Comparison of ENCODE assay signal across 2 cellular contexts in the genomic region with DNA sequence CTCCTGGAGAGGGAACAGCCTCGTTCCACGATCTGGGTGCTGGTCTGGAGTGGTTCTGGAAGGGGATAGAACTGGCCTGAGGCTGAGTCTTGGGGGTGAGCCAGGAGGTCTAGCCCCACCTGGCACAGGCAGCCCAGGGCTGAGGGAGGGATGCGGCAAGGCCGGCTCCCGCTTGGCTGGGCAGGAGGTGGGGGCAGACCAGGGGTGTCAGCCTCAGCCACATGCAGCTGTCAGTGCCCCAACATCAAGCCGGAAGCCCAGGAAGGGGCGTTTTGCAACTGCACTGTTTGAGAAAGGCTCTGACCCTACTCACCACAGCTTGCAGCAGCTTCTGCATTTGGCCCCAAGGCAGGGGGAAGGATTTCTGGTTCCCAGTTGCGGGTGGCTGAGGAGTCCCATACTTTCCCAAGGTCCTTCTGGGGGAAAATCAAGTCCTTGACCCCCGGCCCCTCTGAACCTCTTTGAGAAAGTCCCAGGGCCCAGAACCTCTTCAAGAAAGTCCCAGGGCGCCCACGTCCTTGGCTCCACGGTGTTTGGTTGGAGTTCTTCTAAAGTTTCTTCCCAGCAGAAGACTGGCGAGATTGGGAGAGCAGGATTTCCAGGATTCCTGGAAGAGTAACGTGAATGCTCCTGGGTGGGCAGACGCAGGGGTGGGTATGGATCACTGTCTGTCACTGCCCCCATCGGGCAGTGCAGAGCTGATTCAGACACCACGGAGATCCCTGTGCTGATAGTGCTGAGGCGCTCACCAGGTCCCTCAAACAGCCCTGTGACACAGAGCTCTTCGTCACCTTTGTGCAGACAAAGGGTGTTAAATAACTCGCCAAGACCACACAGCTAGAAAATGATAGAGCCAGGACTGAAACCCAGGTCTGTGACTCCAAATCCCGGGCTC.
TF ChIP-seq lines count a peak whose summit lies in the region.

No MANE protein-coding gene starts in this region.

TF ChIP-seq in K562, 482 proteins besides CTCF, POLR2A, EP300 and RAD21:
- TF ChIP-seq ZNF668 (CRISPR knock-in tag; IDR thresholded peaks at IDR 0.05) (no peak), ZNF696 (CRISPR knock-in tag; conservative IDR thresholded peaks at IDR 0.05) (no peak), GATA2 (CRISPR knock-in tag; IDR thresholded peaks at IDR 0.05) (peak; percentile 76), JUND (IDR thresholded peaks at IDR 0.05; ENCODE audit: borderline replicate concordance, low read depth, low read length) (peak; percentile 38; the same call in 1 of the 2 replicates), JUND (tag; IDR thresholded peaks at IDR 0.05; ENCODE audit: borderline replicate concordance, low read depth, low read length) (no peak), PCBP1 (IDR thresholded peaks at IDR 0.05; ENCODE audit: low read depth, low read length, poor library complexity, severe bottlenecking) (no peak), U2AF1 (optimal IDR thresholded peaks at IDR 0.05; ENCODE audit: low read depth, low read length) (no peak), ZSCAN32 (CRISPR knock-in tag; IDR thresholded peaks at IDR 0.05) (no peak), CBFB (CRISPR knock-in tag; IDR thresholded peaks at IDR 0.05) (no peak), GTF2F1 (IDR thresholded peaks at IDR 0.05; ENCODE audit: low read depth, low read length) (no peak), RBFOX2 (IDR thresholded peaks at IDR 0.05; ENCODE audit: low read depth, low read length) (peak; percentile 64), NRF1 (conservative IDR thresholded peaks at IDR 0.05 in 1 of 2, IDR thresholded peaks at IDR 0.05 in 1 of 2) (no peak), ZNF165 (CRISPR knock-in tag; IDR thresholded peaks at IDR 0.05; ENCODE audit: borderline replicate concordance) (no peak), FOSL1 (tag; conservative IDR thresholded peaks at IDR 0.05) (peak; percentile 72; the same call in 1 of the 2 replicates), DNMT1 (IDR thresholded peaks at IDR 0.05) (no peak), POLR2G (IDR thresholded peaks at IDR 0.05; ENCODE audit: low read depth, low read length) (0 out of 2 replicates have a peak, but pooled peaks have one; percentile 13), JUN (IDR thresholded peaks at IDR 0.05; ENCODE audit: borderline replicate concordance, low read depth, low read length) (0 out of 2 replicates have a peak, but pooled peaks have one; percentile 9), JUN (CRISPR knock-in tag; IDR thresholded peaks at IDR 0.05; ENCODE audit: borderline replicate concordance) (no peak), CEBPG (CRISPR knock-in tag; IDR thresholded peaks at IDR 0.05) (0 out of 2 replicates have a peak, but pooled peaks have one; percentile 27), CEBPG (tag; conservative IDR thresholded peaks at IDR 0.05 in 1 of 2, IDR thresholded peaks at IDR 0.05 in 1 of 2) (no peak), ZNF764 (CRISPR knock-in tag; IDR thresholded peaks at IDR 0.05; ENCODE audit: low read depth) (no peak), EGR1 (conservative IDR thresholded peaks at IDR 0.05) (no peak), CXXC5 (CRISPR knock-in tag; IDR thresholded peaks at IDR 0.05) (peak; percentile 38; the same call in 1 of the 2 replicates)
- TF ChIP-seq, protein P1, sequence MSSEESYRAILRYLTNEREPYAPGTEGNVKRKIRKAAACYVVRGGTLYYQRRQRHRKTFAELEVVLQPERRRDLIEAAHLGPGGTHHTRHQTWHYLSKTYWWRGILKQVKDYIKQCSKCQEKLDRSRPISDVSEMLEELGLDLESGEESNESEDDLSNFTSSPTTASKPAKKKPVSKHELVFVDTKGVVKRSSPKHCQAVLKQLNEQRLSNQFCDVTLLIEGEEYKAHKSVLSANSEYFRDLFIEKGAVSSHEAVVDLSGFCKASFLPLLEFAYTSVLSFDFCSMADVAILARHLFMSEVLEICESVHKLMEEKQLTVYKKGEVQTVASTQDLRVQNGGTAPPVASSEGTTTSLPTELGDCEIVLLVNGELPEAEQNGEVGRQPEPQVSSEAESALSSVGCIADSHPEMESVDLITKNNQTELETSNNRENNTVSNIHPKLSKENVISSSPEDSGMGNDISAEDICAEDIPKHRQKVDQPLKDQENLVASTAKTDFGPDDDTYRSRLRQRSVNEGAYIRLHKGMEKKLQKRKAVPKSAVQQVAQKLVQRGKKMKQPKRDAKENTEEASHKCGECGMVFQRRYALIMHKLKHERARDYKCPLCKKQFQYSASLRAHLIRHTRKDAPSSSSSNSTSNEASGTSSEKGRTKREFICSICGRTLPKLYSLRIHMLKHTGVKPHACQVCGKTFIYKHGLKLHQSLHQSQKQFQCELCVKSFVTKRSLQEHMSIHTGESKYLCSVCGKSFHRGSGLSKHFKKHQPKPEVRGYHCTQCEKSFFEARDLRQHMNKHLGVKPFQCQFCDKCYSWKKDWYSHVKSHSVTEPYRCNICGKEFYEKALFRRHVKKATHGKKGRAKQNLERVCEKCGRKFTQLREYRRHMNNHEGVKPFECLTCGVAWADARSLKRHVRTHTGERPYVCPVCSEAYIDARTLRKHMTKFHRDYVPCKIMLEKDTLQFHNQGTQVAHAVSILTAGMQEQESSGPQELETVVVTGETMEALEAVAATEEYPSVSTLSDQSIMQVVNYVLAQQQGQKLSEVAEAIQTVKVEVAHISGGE (CRISPR knock-in tag; IDR thresholded peaks at IDR 0.05): no peak
- TF ChIP-seq, protein P2, sequence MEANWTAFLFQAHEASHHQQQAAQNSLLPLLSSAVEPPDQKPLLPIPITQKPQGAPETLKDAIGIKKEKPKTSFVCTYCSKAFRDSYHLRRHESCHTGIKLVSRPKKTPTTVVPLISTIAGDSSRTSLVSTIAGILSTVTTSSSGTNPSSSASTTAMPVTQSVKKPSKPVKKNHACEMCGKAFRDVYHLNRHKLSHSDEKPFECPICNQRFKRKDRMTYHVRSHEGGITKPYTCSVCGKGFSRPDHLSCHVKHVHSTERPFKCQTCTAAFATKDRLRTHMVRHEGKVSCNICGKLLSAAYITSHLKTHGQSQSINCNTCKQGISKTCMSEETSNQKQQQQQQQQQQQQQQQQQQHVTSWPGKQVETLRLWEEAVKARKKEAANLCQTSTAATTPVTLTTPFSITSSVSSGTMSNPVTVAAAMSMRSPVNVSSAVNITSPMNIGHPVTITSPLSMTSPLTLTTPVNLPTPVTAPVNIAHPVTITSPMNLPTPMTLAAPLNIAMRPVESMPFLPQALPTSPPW (CRISPR knock-in tag; IDR thresholded peaks at IDR 0.05): peak; percentile 21; the same call in 1 of the 2 replicates
- TF ChIP-seq, protein P3, sequence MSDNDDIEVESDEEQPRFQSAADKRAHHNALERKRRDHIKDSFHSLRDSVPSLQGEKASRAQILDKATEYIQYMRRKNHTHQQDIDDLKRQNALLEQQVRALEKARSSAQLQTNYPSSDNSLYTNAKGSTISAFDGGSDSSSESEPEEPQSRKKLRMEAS (CRISPR knock-in tag; IDR thresholded peaks at IDR 0.05): peak; percentile 15; the same call in 1 of the 2 replicates
TF ChIP-seq in K562: peak in this region for 10.

TF ChIP-seq in liver, 16 proteins besides CTCF, POLR2A, EP300 and RAD21:
- no peak for TF ChIP-seq FOXA2 (IDR thresholded peaks at IDR 0.05)
- TF ChIP-seq, protein P4, sequence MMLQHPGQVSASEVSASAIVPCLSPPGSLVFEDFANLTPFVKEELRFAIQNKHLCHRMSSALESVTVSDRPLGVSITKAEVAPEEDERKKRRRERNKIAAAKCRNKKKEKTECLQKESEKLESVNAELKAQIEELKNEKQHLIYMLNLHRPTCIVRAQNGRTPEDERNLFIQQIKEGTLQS (IDR thresholded peaks at IDR 0.05): no peak
- TF ChIP-seq TAF1 (conservative IDR thresholded peaks at IDR 0.05): no peak
- no peak for TF ChIP-seq NR2F2 (IDR thresholded peaks at IDR 0.05)
- TF ChIP-seq, protein P5, sequence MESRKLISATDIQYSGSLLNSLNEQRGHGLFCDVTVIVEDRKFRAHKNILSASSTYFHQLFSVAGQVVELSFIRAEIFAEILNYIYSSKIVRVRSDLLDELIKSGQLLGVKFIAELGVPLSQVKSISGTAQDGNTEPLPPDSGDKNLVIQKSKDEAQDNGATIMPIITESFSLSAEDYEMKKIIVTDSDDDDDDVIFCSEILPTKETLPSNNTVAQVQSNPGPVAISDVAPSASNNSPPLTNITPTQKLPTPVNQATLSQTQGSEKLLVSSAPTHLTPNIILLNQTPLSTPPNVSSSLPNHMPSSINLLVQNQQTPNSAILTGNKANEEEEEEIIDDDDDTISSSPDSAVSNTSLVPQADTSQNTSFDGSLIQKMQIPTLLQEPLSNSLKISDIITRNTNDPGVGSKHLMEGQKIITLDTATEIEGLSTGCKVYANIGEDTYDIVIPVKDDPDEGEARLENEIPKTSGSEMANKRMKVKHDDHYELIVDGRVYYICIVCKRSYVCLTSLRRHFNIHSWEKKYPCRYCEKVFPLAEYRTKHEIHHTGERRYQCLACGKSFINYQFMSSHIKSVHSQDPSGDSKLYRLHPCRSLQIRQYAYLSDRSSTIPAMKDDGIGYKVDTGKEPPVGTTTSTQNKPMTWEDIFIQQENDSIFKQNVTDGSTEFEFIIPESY (IDR thresholded peaks at IDR 0.05): no peak
- TF ChIP-seq JUND (IDR thresholded peaks at IDR 0.05): no peak
- no peak for TF ChIP-seq SP1 (IDR thresholded peaks at IDR 0.05)
- TF ChIP-seq HNF4G (IDR thresholded peaks at IDR 0.05): no peak
- TF ChIP-seq HNF4A (conservative IDR thresholded peaks at IDR 0.05): no peak
- TF ChIP-seq YY1 (IDR thresholded peaks at IDR 0.05): no peak
- no peak for TF ChIP-seq FOXA1 (IDR thresholded peaks at IDR 0.05)
- TF ChIP-seq EGR1 (IDR thresholded peaks at IDR 0.05; ENCODE audit: low read depth in 2 of 2): no peak
- TF ChIP-seq, protein P6, sequence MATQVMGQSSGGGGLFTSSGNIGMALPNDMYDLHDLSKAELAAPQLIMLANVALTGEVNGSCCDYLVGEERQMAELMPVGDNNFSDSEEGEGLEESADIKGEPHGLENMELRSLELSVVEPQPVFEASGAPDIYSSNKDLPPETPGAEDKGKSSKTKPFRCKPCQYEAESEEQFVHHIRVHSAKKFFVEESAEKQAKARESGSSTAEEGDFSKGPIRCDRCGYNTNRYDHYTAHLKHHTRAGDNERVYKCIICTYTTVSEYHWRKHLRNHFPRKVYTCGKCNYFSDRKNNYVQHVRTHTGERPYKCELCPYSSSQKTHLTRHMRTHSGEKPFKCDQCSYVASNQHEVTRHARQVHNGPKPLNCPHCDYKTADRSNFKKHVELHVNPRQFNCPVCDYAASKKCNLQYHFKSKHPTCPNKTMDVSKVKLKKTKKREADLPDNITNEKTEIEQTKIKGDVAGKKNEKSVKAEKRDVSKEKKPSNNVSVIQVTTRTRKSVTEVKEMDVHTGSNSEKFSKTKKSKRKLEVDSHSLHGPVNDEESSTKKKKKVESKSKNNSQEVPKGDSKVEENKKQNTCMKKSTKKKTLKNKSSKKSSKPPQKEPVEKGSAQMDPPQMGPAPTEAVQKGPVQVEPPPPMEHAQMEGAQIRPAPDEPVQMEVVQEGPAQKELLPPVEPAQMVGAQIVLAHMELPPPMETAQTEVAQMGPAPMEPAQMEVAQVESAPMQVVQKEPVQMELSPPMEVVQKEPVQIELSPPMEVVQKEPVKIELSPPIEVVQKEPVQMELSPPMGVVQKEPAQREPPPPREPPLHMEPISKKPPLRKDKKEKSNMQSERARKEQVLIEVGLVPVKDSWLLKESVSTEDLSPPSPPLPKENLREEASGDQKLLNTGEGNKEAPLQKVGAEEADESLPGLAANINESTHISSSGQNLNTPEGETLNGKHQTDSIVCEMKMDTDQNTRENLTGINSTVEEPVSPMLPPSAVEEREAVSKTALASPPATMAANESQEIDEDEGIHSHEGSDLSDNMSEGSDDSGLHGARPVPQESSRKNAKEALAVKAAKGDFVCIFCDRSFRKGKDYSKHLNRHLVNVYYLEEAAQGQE (IDR thresholded peaks at IDR 0.05): no peak
- TF ChIP-seq, protein P3 (IDR thresholded peaks at IDR 0.05): no peak
- TF ChIP-seq GABPA (IDR thresholded peaks at IDR 0.05 in 1 of 2, conservative IDR thresholded peaks at IDR 0.05 in 1 of 2): no peak
- TF ChIP-seq RXRA (IDR thresholded peaks at IDR 0.05): no peak
